ENCODE assay signal across 11 cellular contexts in genomic region chr9:129493002-129493713, GRCh38.
DNase-seq lines count a peak whose midpoint lies in the region; ATAC-seq and TF ChIP-seq lines count a peak whose summit lies in the region.
"Had no signal": no experiment of that assay in that cellular context is flagged by ENCODE, and none has a peak within 500 bp of the region (broad histone marks: within the 10 kb centered on the region; RNA-seq: fewer than 3 reads in every experiment).

No MANE protein-coding gene starts in this region.

- TF ChIP-seq CTCF in heart left ventricle (IDR thresholded peaks at IDR 0.05) (no peak), body of pancreas (IDR thresholded peaks at IDR 0.05) (no peak), upper lobe of left lung (IDR thresholded peaks at IDR 0.05) (no peak)

- ATAC-seq in heart left ventricle (no peak), body of pancreas (no peak), upper lobe of left lung (ENCODE audit: low FRiP score in 2 of 2) (no peak), HG02970 (IDR thresholded peaks at IDR 0.05; ENCODE audit: low FRiP score, unreplicated experiment) (no peak), HG02610 (IDR thresholded peaks at IDR 0.05; ENCODE audit: unreplicated experiment) (no peak)

- H3K4me1 ChIP-seq in heart left ventricle (peaks cover 11 to 90% (median 59%) of the 10 kb centered on the region in 12 donors), body of pancreas (peaks cover 82% of the 10 kb centered on the region), muscle layer of colon (ENCODE audit: insufficient read depth, low read length) (peaks cover 60% of the 10 kb centered on the region), upper lobe of left lung (peaks cover 57 to 92% (median 68%) of the 10 kb centered on the region in 4 donors)

- peak in 1 of 5 donors; percentile 22 for DNase-seq in heart left ventricle
- DNase-seq in cardiac septum (ENCODE audit: low spot score), result no peak
- no peak for DNase-seq in body of pancreas
- DNase-seq in upper lobe of left lung, result no peak
- no peak for DNase-seq in NCI-H1417 treated with DMSO at 0.1 percent for 48 hours (lab: John Stamatoyannopoulos, UW)
- DNase-seq: activated CD8-positive, alpha-beta memory T cell treated with anti-CD3 and anti-CD28 coated beads, Interleukin-2, amount 50 U/mL, for 4 hours; NCI-H2029 treated with DMSO at 0.1 percent for 48 hours; occipital lobe had no signal

- no peaks in the 10 kb centered on the region for H3K9me3 ChIP-seq in heart left ventricle
- H3K9me3 ChIP-seq in body of pancreas, result no peaks in the 10 kb centered on the region
- H3K9me3 ChIP-seq in muscle layer of colon (ENCODE audit: low read length), result no peaks in the 10 kb centered on the region
- no peaks in the 10 kb centered on the region for H3K9me3 ChIP-seq in upper lobe of left lung

- H3K9ac ChIP-seq in muscle layer of colon (ENCODE audit: low read length), result no peak overlapping the region

- WGBS in heart left ventricle, 4 donors, result 86 to 93% (median 87%) methylated on average over 9 of the region's 9 CpGs
- 76 to 85% methylated on average over 9 of the region's 9 CpGs for WGBS in body of pancreas, 2 donors
- 86 to 91% methylated on average over 9 of the region's 9 CpGs for WGBS in upper lobe of left lung, 2 donors

- no peak for TF ChIP-seq EP300 in upper lobe of left lung (IDR thresholded peaks at IDR 0.05)

- intact Hi-C loops in heart left ventricle (cut with DNase I) (loop anchor here in 2 of 10 donors (5.0 kb wide), 1 partner anchor 114 kb away; no protein-coding TSS in a partner anchor), cardiac septum (cut with DNase I) (no loop called here), body of pancreas (cut with DNase I) (no loop called here)

- no peak for TF ChIP-seq POLR2A in heart left ventricle (IDR thresholded peaks at IDR 0.05)
- TF ChIP-seq POLR2A in body of pancreas (IDR thresholded peaks at IDR 0.05), result no peak
- TF ChIP-seq POLR2A in upper lobe of left lung (IDR thresholded peaks at IDR 0.05), result no peak

- H3K36me3 ChIP-seq in heart left ventricle (peaks cover 0 to 18% (median 4%) of the 10 kb centered on the region in 9 donors), body of pancreas (replicated peaks in 1 of 2; ENCODE audit: insufficient read depth in 1 of 2, low read depth in 2 of 2) (no peaks in the 10 kb centered on the region), muscle layer of colon (ENCODE audit: insufficient read depth, low read length) (peaks cover 7% of the 10 kb centered on the region), upper lobe of left lung (peaks cover 0 to 22% (median 6%) of the 10 kb centered on the region in 4 donors)

- H3K4me3 ChIP-seq in heart left ventricle, result no peak overlapping the region
- H3K4me3 ChIP-seq in body of pancreas, result no peak overlapping the region
- H3K4me3 ChIP-seq in muscle layer of colon (ENCODE audit: low read depth in 1 of 2, low read length in 2 of 2), result no peak overlapping the region
- H3K4me3 ChIP-seq in upper lobe of left lung, result no peak overlapping the region

- no peaks in the 10 kb centered on the region for H3K27me3 ChIP-seq in heart left ventricle
- no peaks in the 10 kb centered on the region for H3K27me3 ChIP-seq in body of pancreas
- no peaks in the 10 kb centered on the region for H3K27me3 ChIP-seq in muscle layer of colon (ENCODE audit: control insufficient read depth in 1 of 2, insufficient read depth in 2 of 2, low read length in 2 of 2)
- H3K27me3 ChIP-seq in upper lobe of left lung, result no peaks in the 10 kb centered on the region

- H3K27ac ChIP-seq in heart left ventricle (peak overlapping the region in 8 of 12 donors; percentile 9 to 100 (median 72)), body of pancreas (peak overlapping the region; percentile 98 to 100 (median 100)), muscle layer of colon (ENCODE audit: low read depth, low read length) (peak overlapping the region; percentile 24), upper lobe of left lung (peak overlapping the region in 3 of 4 donors; percentile 93 to 97 (median 95))

Comparison
In these comparisons a context has a peak if more than half of its experiments do, and no peak if none do; other contexts are left out.
1. H3K27ac ChIP-seq: peak in every context shown above with its lines; median percentile 100 in body of pancreas; 95 in upper lobe of left lung; 72 in heart left ventricle; 24 in muscle layer of colon.